10 cellular contexts compared by ENCODE assay signal in the genomic region with DNA sequence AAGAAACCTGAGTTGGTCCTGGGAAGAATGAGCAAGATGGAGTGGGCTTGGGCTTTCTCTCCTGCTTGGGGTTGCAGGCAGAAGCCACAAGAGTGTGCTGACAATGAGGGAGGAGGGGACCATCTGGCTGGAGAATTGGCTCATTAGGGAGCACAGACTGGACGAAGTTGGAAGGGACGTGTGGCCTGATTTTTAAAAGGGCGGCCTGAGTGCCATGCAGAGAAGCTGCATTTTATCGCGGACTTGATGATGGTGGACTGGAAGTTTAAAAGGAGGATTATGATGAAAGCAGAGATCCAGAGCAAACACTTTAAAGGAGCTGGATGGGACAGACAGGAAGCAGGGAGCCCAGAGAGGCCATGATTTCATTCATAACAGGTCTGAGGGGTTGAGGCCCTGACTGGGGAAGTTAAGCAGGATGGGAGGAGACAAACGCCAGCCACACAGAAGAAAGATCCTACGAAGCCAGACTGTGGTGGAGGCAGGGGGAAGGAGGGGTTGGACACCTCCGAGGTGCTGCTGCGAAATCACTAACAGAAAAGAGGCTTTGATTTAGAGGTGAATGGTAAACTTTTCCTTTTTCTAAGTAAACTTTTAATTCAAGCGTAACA. TPM values are rescaled to one million over a fixed set of nuclear protein-coding genes. Genes with fewer than 3 reads are reported as not detected.
DNase-seq lines count a peak whose midpoint lies in the region; ATAC-seq and TF ChIP-seq lines count a peak whose summit lies in the region.
"Had no signal": no experiment of that assay in that cellular context is flagged by ENCODE, and none has a peak within 500 bp of the region (broad histone marks: within the 10 kb centered on the region; RNA-seq: fewer than 3 reads in every experiment).

No MANE protein-coding gene starts in this region.

- H3K36me3 ChIP-seq in OCI-LY3 (replicated peaks; ENCODE audit: low read depth, low read length): peaks cover 4% of the 10 kb centered on the region
- H3K36me3 ChIP-seq in psoas muscle (ENCODE audit: insufficient read depth in 1 of 2, low read depth in 1 of 2): no peaks in the 10 kb centered on the region

- H3K4me2 ChIP-seq in OCI-LY3 (ENCODE audit: low read length): peak overlapping the region; percentile 79

- H4K20me1 ChIP-seq in OCI-LY3 (ENCODE audit: insufficient read depth, low read length): no peaks in the 10 kb centered on the region

- H3K9me3 ChIP-seq in OCI-LY3 (ENCODE audit: insufficient read depth, low read length) (peaks cover 5% of the 10 kb centered on the region; the same call in 1 of the 2 replicates), psoas muscle (no peaks in the 10 kb centered on the region)

- H3K27me3 ChIP-seq in OCI-LY3 (ENCODE audit: low read depth, low read length): 0 out of 2 replicates have a peak, but pooled peaks cover under 1% of the 10 kb centered on the region
- no peaks in the 10 kb centered on the region for H3K27me3 ChIP-seq in dorsolateral prefrontal cortex
- no peaks in the 10 kb centered on the region for H3K27me3 ChIP-seq in psoas muscle (ENCODE audit: insufficient read depth in 3 of 3, low read length in 2 of 3)

- WGBS in psoas muscle, 3 donors: 79 to 83% (median 82%) methylated on average over 10 of the region's 10 CpGs

- H3K4me1 ChIP-seq in OCI-LY3 (ENCODE audit: low read length) (peaks cover 53% of the 10 kb centered on the region), psoas muscle (peaks cover 10% of the 10 kb centered on the region)

- TF ChIP-seq CTCF in OCI-LY3 (IDR thresholded peaks at IDR 0.05; ENCODE audit: low read depth, low read length) (no peak), dorsolateral prefrontal cortex (IDR thresholded peaks at IDR 0.05 in 54 of 56, conservative IDR thresholded peaks at IDR 0.05 in 2 of 56; ENCODE audit: low read depth in 1 of 56, partially characterized antibody in 56 of 56) (no peak), psoas muscle (IDR thresholded peaks at IDR 0.05) (no peak)

- peak overlapping the region; percentile 69 for H3K9ac ChIP-seq in OCI-LY3 (ENCODE audit: low read length)

- peaks cover 3% of the 10 kb centered on the region; the same call in 1 of the 2 replicates for H3K79me2 ChIP-seq in OCI-LY3 (ENCODE audit: low read length)

- intact Hi-C loops in dorsolateral prefrontal cortex (cut with DNase I) (no loop called here), psoas muscle (cut with DNase I) (no loop called here)

- peak in 1 of 10 donors; percentile 63 for DNase-seq in dorsolateral prefrontal cortex
- DNase-seq in psoas muscle: no peak
- no peak for DNase-seq in NK-92 treated with Interleukin-12 subunit alpha and Interleukin-12 subunit beta, amount 100 ng/mL, for 24 hours (lab: John Stamatoyannopoulos, UW)
- DNase-seq: activated CD4-positive, alpha-beta T cell treated with anti-CD3 and anti-CD28 coated beads for 1 hour; erythroblast had no signal

- ATAC-seq in GM21528 (IDR thresholded peaks at IDR 0.05; ENCODE audit: low FRiP score, unreplicated experiment): peak; percentile 8
- ATAC-seq in psoas muscle: peak in 1 of 4 donors; percentile 20
- no peak for ATAC-seq in GM19035 (IDR thresholded peaks at IDR 0.05; ENCODE audit: unreplicated experiment)
- no peak for ATAC-seq in HG03139 (IDR thresholded peaks at IDR 0.05; ENCODE audit: unreplicated experiment)
- no peak for ATAC-seq in HG02970 (IDR thresholded peaks at IDR 0.05; ENCODE audit: low FRiP score, unreplicated experiment)

- H2AFZ ChIP-seq in OCI-LY3 (ENCODE audit: low read depth, low read length): no peak overlapping the region

- H3K4me3 ChIP-seq in OCI-LY3 (ENCODE audit: low read length): peak overlapping the region; percentile 58
- peak overlapping the region in 3 of 59 donors; percentile 6 to 29 (median 7) for H3K4me3 ChIP-seq in dorsolateral prefrontal cortex
- no peak overlapping the region for H3K4me3 ChIP-seq in psoas muscle

- H3K27ac ChIP-seq in OCI-LY3 (ENCODE audit: low read length) (peak overlapping the region; percentile 94), dorsolateral prefrontal cortex (peak overlapping the region in 50 of 59 donors; percentile 11 to 85 (median 64)), psoas muscle (peak overlapping the region; percentile 71)

RNA-seq across cellular contexts. Expression of gene TLNRD1, which starts 23.6 kb away (rescaled TPM):
- total RNA-seq in dorsolateral prefrontal cortex: 10 to 100 TPM; 10.3 to 20.4 (median 16.1) TPM
- total RNA-seq in psoas muscle: 1 to 10 TPM; 2.4 to 4.4 (median 2.7) TPM
- 1 to 10 TPM in 1 of 3 donors, under 1 TPM in 2; 0.65 to 5.1 (median 0.82) TPM for polyA plus RNA-seq in psoas muscle

RNA-seq across cellular contexts. Expression of gene MESD, which starts 34.8 kb away (rescaled TPM):
- total RNA-seq in dorsolateral prefrontal cortex (10 to 100 TPM; 16.9 to 41.5 (median 21.8) TPM), psoas muscle (1 to 10 TPM; 5.3 to 9.4 (median 6.5) TPM)
- polyA plus RNA-seq in psoas muscle: 1 to 10 TPM; 4.6 to 8.6 (median 7.1) TPM
